ENCODE assay signal across 1 cellular context in genomic region chr1:193957556-193958095, GRCh38.
TF ChIP-seq lines count a peak whose summit lies in the region.

No MANE protein-coding gene starts in this region.

TF ChIP-seq in GM23338, 12 proteins besides CTCF, POLR2A, EP300 and RAD21:
- no peak for TF ChIP-seq ZNF462 (CRISPR knock-in tag; IDR thresholded peaks at IDR 0.05)
- no peak for TF ChIP-seq JUNB (IDR thresholded peaks at IDR 0.05; ENCODE audit: unreplicated experiment)
- TF ChIP-seq NANOG (IDR thresholded peaks at IDR 0.05; ENCODE audit: borderline replicate concordance): no peak
- TF ChIP-seq POLR2AphosphoS5 (IDR thresholded peaks at IDR 0.05; ENCODE audit: low read depth): no peak
- TF ChIP-seq ZNF114 (CRISPR knock-in tag; IDR thresholded peaks at IDR 0.05): no peak
- no peak for TF ChIP-seq REST (IDR thresholded peaks at IDR 0.05; ENCODE audit: unreplicated experiment)
- TF ChIP-seq CREB1 (CRISPR knock-in tag; IDR thresholded peaks at IDR 0.05; ENCODE audit: low read depth): no peak
- TF ChIP-seq EZH2phosphoT487 (IDR thresholded peaks at IDR 0.05; ENCODE audit: unreplicated experiment): no peak
- TF ChIP-seq ZNF331 (CRISPR knock-in tag; IDR thresholded peaks at IDR 0.05; ENCODE audit: low read depth): no peak
- no peak for TF ChIP-seq STAT1 (IDR thresholded peaks at IDR 0.05; ENCODE audit: unreplicated experiment)
- no peak for TF ChIP-seq EZH2 (IDR thresholded peaks at IDR 0.05; ENCODE audit: low read depth, unreplicated experiment)
